Comparison of ENCODE assay signal across 23 cellular contexts in genomic region chr1:217498209-217498608, GRCh38.
"Had no signal": no experiment of that assay in that cellular context is flagged by ENCODE, and none has a peak within 500 bp of the region (broad histone marks: within the 10 kb centered on the region; RNA-seq: fewer than 3 reads in every experiment).

No MANE protein-coding gene starts in this region.

- FAIRE-seq: islet of Langerhans, pancreas had no signal

- H3K36me3 ChIP-seq: colonic mucosa, prostate gland, right lobe of liver had no signal

- H3K4me3 ChIP-seq: colonic mucosa, esophagus squamous epithelium, gastroesophageal sphincter, left ventricle myocardium inferior, lower lobe of right lung, pancreas, prostate gland, right lobe of liver, spleen, testis, tibial nerve, upper lobe of right lung had no signal

- H3K27me3 ChIP-seq: colonic mucosa, esophagus squamous epithelium, gastroesophageal sphincter, pancreas, right lobe of liver, spleen, testis, tibial nerve, upper lobe of right lung had no signal

- H3K4me1 ChIP-seq: colonic mucosa, esophagus squamous epithelium, gastroesophageal sphincter, left ventricle myocardium inferior, lower lobe of right lung, pancreas, prostate gland, right lobe of liver, spleen, testis, tibial nerve, upper lobe of right lung had no signal

- H3K9me3 ChIP-seq: colonic mucosa, esophagus squamous epithelium, gastroesophageal sphincter, left ventricle myocardium inferior, lower lobe of right lung, pancreas, prostate gland, right lobe of liver, spleen, testis, tibial nerve, upper lobe of right lung had no signal

- ATAC-seq: gastroesophageal sphincter; lower lobe of right lung; pancreas; right lobe of liver; stimulated activated memory B cell treated with anti-CD40 and anti-IgM and Interleukin-4, amounts not matched to agents 10 μg/mL and 1 μg/mL and 100 μg/mL, for 72 hours; stimulated activated naive CD8-positive, alpha-beta T cell treated with anti-CD3 and anti-CD28 coated beads, Interleukin-15, amount 100 ng/mL, for 72 hours; upper lobe of right lung had no signal

- H3K27ac ChIP-seq: colonic mucosa, esophagus squamous epithelium, gastroesophageal sphincter, left ventricle myocardium inferior, lower lobe of right lung, pancreas, prostate gland, right lobe of liver, spleen, testis, tibial nerve, upper lobe of right lung had no signal

- DNase-seq: colonic mucosa; dermis blood vessel endothelial cell; esophagus squamous epithelium; foreskin fibroblast; glutamatergic neuron; left ventricle myocardium inferior; lower lobe of right lung; midbrain; occipital lobe; pancreas; right lobe of liver; spleen; stimulated activated CD4-positive, alpha-beta T cell treated with anti-CD3 and anti-CD28 coated beads, Interleukin-15, amount 100 ng/mL, for 24 hours; stimulated activated CD4-positive, alpha-beta T cell treated with anti-CD3 and anti-CD28 coated beads, Interleukin-1b, Interleukin-23, amount 100 ng/mL, for 48 hours; stimulated activated CD4-positive, alpha-beta T cell treated with anti-CD3 and anti-CD28 coated beads, Interleukin-4, amount 100 ng/mL, for 24 hours; stimulated activated naive CD8-positive, alpha-beta T cell treated with anti-CD3 and anti-CD28 coated beads, Interleukin-15, amount 100 ng/mL, for 72 hours; testis; upper lobe of right lung had no signal
